Comparison of ENCODE assay signal across 27 cellular contexts in genomic region chr6:30047220-30047619, GRCh38. TPM values are rescaled to one million over a fixed set of nuclear protein-coding genes. Genes with fewer than 3 reads are reported as not detected.
"Had no signal": no experiment of that assay in that cellular context is flagged by ENCODE, and none has a peak within 500 bp of the region (broad histone marks: within the 10 kb centered on the region; RNA-seq: fewer than 3 reads in every experiment).

No MANE protein-coding gene starts in this region.

- H3K27me3 Mint-ChIP-seq: activated CD4-positive, alpha-beta memory T cell treated with anti-CD3 and anti-CD28 coated beads, Interleukin-2, amount 10 ng/mL, durations not matched to agents 7 days and 5 days; activated CD4-positive, alpha-beta T cell treated with anti-CD3 and anti-CD28 coated beads, Interleukin-2, amount 10 ng/mL, durations not matched to agents 24 days and 14 days; activated T-helper 17 cell treated with anti-CD3 and anti-CD28 coated beads, Interleukin-2, amount 50 U/mL, for 72 hours; central memory CD8-positive, alpha-beta T cell; effector memory CD8-positive, alpha-beta T cell; type B pancreatic cell had no signal

- H3K27me3 ChIP-seq: breast epithelium, dorsolateral prefrontal cortex had no signal

- H3K36me3 ChIP-seq: breast epithelium, prostate gland, thoracic aorta had no signal

- DNase-seq: activated CD4-positive, alpha-beta memory T cell treated with anti-CD3 and anti-CD28 coated beads, Interleukin-2, amount 10 ng/mL, durations not matched to agents 7 days and 5 days; activated CD4-positive, alpha-beta T cell treated with anti-CD3 and anti-CD28 coated beads, Interleukin-2, amount 10 ng/mL, durations not matched to agents 24 days and 14 days; activated T-cell treated with anti-CD3 and anti-CD28 coated beads, Interleukin-2, amount 50 U/mL, for 1 hour; dorsolateral prefrontal cortex; effector memory CD8-positive, alpha-beta T cell; foreskin melanocyte; hippocampal formation; left ventricle myocardium inferior; natural killer cell; stimulated activated CD4-positive, alpha-beta T cell treated with anti-CD3 and anti-CD28 coated beads, Interleukin-4, amount 100 ng/mL, for 1 hour; stimulated activated naive CD4-positive, alpha-beta T cell; T-helper 1 cell; T1000 had no signal

- H3K27ac ChIP-seq: breast epithelium, dorsolateral prefrontal cortex, left ventricle myocardium inferior, prostate gland, thoracic aorta, VCaP had no signal

- ATAC-seq: activated CD4-positive, CD25-positive, alpha-beta regulatory T cell treated with anti-CD3 and anti-CD28 coated beads, Interleukin-2, amount 50 U/mL, for 24 hours; activated naive CD4-positive, alpha-beta T cell treated with anti-CD3 and anti-CD28 coated beads, Interleukin-2, amount 50 U/mL, for 72 hours; activated T-helper 17 cell treated with anti-CD3 and anti-CD28 coated beads, Interleukin-2, amount 50 U/mL, for 72 hours; effector memory CD8-positive, alpha-beta T cell; esophagus mucosa; natural killer cell had no signal

- H3K36me3 Mint-ChIP-seq: activated naive CD4-positive, alpha-beta T cell treated with anti-CD3 and anti-CD28 coated beads, Interleukin-2, amount 50 U/mL, for 72 hours; mesothelial cell of epicardium; natural killer cell; type B pancreatic cell had no signal

- H3K4me3 ChIP-seq: breast epithelium, dorsolateral prefrontal cortex, left ventricle myocardium inferior, prostate gland, thoracic aorta had no signal

- H3K9me3 Mint-ChIP-seq: activated CD4-positive, alpha-beta memory T cell treated with anti-CD3 and anti-CD28 coated beads, Interleukin-2, amount 10 ng/mL, durations not matched to agents 7 days and 5 days; activated CD4-positive, alpha-beta T cell treated with anti-CD3 and anti-CD28 coated beads, Interleukin-2, amount 10 ng/mL, durations not matched to agents 24 days and 14 days; activated naive CD4-positive, alpha-beta T cell treated with anti-CD3 and anti-CD28 coated beads, Interleukin-2, amount 50 U/mL, for 72 hours; activated T-helper 17 cell treated with anti-CD3 and anti-CD28 coated beads, Interleukin-2, amount 50 U/mL, for 72 hours; central memory CD8-positive, alpha-beta T cell; effector memory CD8-positive, alpha-beta T cell; mesothelial cell of epicardium; natural killer cell; type B pancreatic cell had no signal

- H3K4me3 Mint-ChIP-seq: activated CD4-positive, alpha-beta memory T cell treated with anti-CD3 and anti-CD28 coated beads, Interleukin-2, amount 10 ng/mL, durations not matched to agents 7 days and 5 days; activated CD4-positive, alpha-beta T cell treated with anti-CD3 and anti-CD28 coated beads, Interleukin-2, amount 10 ng/mL, durations not matched to agents 24 days and 14 days; activated T-helper 17 cell treated with anti-CD3 and anti-CD28 coated beads, Interleukin-2, amount 50 U/mL, for 72 hours; central memory CD8-positive, alpha-beta T cell; effector memory CD8-positive, alpha-beta T cell; mesothelial cell of epicardium; natural killer cell; type B pancreatic cell had no signal

- H3K27ac Mint-ChIP-seq: activated CD4-positive, alpha-beta memory T cell treated with anti-CD3 and anti-CD28 coated beads, Interleukin-2, amount 10 ng/mL, durations not matched to agents 7 days and 5 days; activated CD4-positive, alpha-beta T cell treated with anti-CD3 and anti-CD28 coated beads, Interleukin-2, amount 10 ng/mL, durations not matched to agents 24 days and 14 days; activated naive CD4-positive, alpha-beta T cell treated with anti-CD3 and anti-CD28 coated beads, Interleukin-2, amount 50 U/mL, for 72 hours; activated T-helper 17 cell treated with anti-CD3 and anti-CD28 coated beads, Interleukin-2, amount 50 U/mL, for 72 hours; mesothelial cell of epicardium; natural killer cell; type B pancreatic cell had no signal

- H3K9me3 ChIP-seq: breast epithelium, left ventricle myocardium inferior, prostate gland, thoracic aorta had no signal

- H3K4me1 ChIP-seq: breast epithelium, prostate gland had no signal

- H3K4me1 Mint-ChIP-seq: mesothelial cell of epicardium had no signal

RNA-seq across cellular contexts. Expression of gene RNF39, which starts 28.3 kb away (rescaled TPM):
- total RNA-seq: activated CD4-positive, alpha-beta memory T cell treated with anti-CD3 and anti-CD28 coated beads, Interleukin-2, amount 10 ng/mL, durations not matched to agents 7 days and 5 days; activated CD4-positive, alpha-beta T cell treated with anti-CD3 and anti-CD28 coated beads, Interleukin-2, amount 10 ng/mL, durations not matched to agents 24 days and 14 days; activated naive CD4-positive, alpha-beta T cell treated with anti-CD3 and anti-CD28 coated beads, Interleukin-2, amount 50 U/mL, for 72 hours; activated T-helper 17 cell treated with anti-CD3 and anti-CD28 coated beads, Interleukin-2, amount 50 U/mL, for 72 hours; endothelial cell of umbilical vein; left ventricle myocardium inferior; lung microvascular endothelial cell; mesothelial cell of epicardium; natural killer cell; osteocyte; thoracic aorta had no signal
- polyA plus RNA-seq: endothelial cell of umbilical vein had no signal
